Comparison of ENCODE assay signal across 11 cellular contexts in genomic region chr7:45269192-45269591, GRCh38.
"Had no signal": no experiment of that assay in that cellular context is flagged by ENCODE, and none has a peak within 500 bp of the region (broad histone marks: within the 10 kb centered on the region; RNA-seq: fewer than 3 reads in every experiment).

No MANE protein-coding gene starts in this region.

- FAIRE-seq: H1, H54 had no signal

- H3K36me3 ChIP-seq: HAP-1 had no signal

- H3K4me2 ChIP-seq: GM23338 had no signal

- ATAC-seq: GM23338, HCT116 had no signal

- H3K4me1 ChIP-seq: HAP-1 had no signal

- H3K9me3 ChIP-seq: HAP-1 had no signal

- H3K27ac ChIP-seq: GM23248 had no signal

- H2AFZ ChIP-seq: GM23248, GM23338 had no signal

- H3K4me3 ChIP-seq: GM23248, GM23338, HAP-1 had no signal

- DNase-seq: GM23248, GOT3, H7, H9, HCEC 1CT, HFFc6 had no signal

- H3K9ac ChIP-seq: GM23248 had no signal
